8 cellular contexts compared by ENCODE assay signal in genomic region chr3:151169700-151170224, GRCh38. TPM values are rescaled to one million over a fixed set of nuclear protein-coding genes. Genes with fewer than 3 reads are reported as not detected.
DNase-seq lines count a peak whose midpoint lies in the region; ATAC-seq and TF ChIP-seq lines count a peak whose summit lies in the region.

No MANE protein-coding gene starts in this region.

- DNase-seq in GM03348 (ENCODE audit: low spot score) (peak; percentile 62), Peyer's patch (peak in 2 of 3 donors; percentile 40 to 60), germinal center (ENCODE audit: low spot score) (peak; percentile 38), NCI-H524 treated with DMSO at 0.1 percent for 48 hours (lab: John Stamatoyannopoulos, UW) (no peak)
- peak; percentile 39 to 43 (median 39) for DNase-seq in stimulated activated CD4-positive, alpha-beta T cell treated with anti-CD3 and anti-CD28 coated beads, TNF-alpha, amount 100 ng/mL, for 48 hours (ENCODE audit: low read depth in 3 of 3)

- peaks cover 0 to 5% (median 1%) of the 10 kb centered on the region in 4 donors for H3K4me1 ChIP-seq in Peyer's patch

- H3K9me3 ChIP-seq in Peyer's patch = no peaks in the 10 kb centered on the region

- no peaks in the 10 kb centered on the region for H3K36me3 ChIP-seq in Peyer's patch

- no peak for TF ChIP-seq POLR2A in Peyer's patch (IDR thresholded peaks at IDR 0.05)

- H3K27me3 ChIP-seq in Peyer's patch = no peaks in the 10 kb centered on the region

- peak; percentile 38 for ATAC-seq in HG02623 (IDR thresholded peaks at IDR 0.05; ENCODE audit: unreplicated experiment)
- ATAC-seq in GM21737 (IDR thresholded peaks at IDR 0.05; ENCODE audit: unreplicated experiment) = no peak
- no peak for ATAC-seq in HG03025 (IDR thresholded peaks at IDR 0.05; ENCODE audit: low FRiP score, unreplicated experiment)

- TF ChIP-seq CTCF in Peyer's patch (IDR thresholded peaks at IDR 0.05) = no peak

- H3K4me3 ChIP-seq in Peyer's patch = no peak overlapping the region

- peak overlapping the region in 1 of 4 donors; percentile 53 for H3K27ac ChIP-seq in Peyer's patch

RNA-seq across cellular contexts. Expression of gene GPR171, which starts 33.3 kb away (rescaled TPM):
- total RNA-seq in Peyer's patch = 10 to 100 TPM in 1 of 4 donors, 1 to 10 TPM in 3; 4.9 to 11.0 (median 7.3) TPM
